ENCODE assay signal across 16 cellular contexts in the genomic region with DNA sequence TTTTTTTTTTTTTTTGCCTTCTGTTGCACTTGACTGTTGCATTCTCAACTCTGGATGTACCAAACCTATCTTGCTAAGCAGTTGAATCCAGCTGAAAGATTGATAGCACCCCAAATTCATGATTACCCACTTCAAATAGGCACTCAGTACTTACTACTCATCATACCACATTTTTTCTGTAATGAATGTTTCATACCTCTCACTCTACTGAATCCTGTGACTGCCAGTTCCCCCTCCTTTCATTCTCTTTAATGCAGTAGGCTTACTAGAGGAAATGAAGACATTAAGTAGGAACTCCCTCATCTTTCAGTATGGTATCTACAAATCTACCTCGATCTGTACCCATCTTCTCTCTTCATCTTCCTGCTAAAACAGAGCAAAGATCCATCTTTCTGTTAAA. TPM values are rescaled to one million over a fixed set of nuclear protein-coding genes. Genes with fewer than 3 reads are reported as not detected.
DNase-seq lines count a peak whose midpoint lies in the region; ATAC-seq and TF ChIP-seq lines count a peak whose summit lies in the region.
"Had no signal": no experiment of that assay in that cellular context is flagged by ENCODE, and none has a peak within 500 bp of the region (broad histone marks: within the 10 kb centered on the region; RNA-seq: fewer than 3 reads in every experiment).

No MANE protein-coding gene starts in this region.

- POLR2A ChIA-PET in activated CD4-positive, alpha-beta T cell treated with anti-CD3 and anti-CD28 coated beads for 36 hours (lab: Charles Lee): no interaction called here

- H3K27me3 Mint-ChIP-seq in activated CD4-positive, alpha-beta T cell treated with anti-CD3 and anti-CD28 coated beads for 36 hours: no peaks in the 10 kb centered on the region
- H3K27me3 Mint-ChIP-seq in activated naive CD4-positive, alpha-beta T cell treated with anti-CD3 and anti-CD28 coated beads, Interleukin-2, amount 10 ng/mL, durations not matched to agents 7 days and 5 days: no peaks in the 10 kb centered on the region
- H3K27me3 Mint-ChIP-seq: CD8-positive, alpha-beta memory T cell had no signal

- peaks cover 16% of the 10 kb centered on the region for H3K4me1 ChIP-seq in foreskin keratinocyte
- H3K4me1 ChIP-seq: BLaER1, Caco-2 had no signal

- DNase-seq in activated CD4-positive, alpha-beta T cell treated with anti-CD3 and anti-CD28 coated beads for 36 hours: no peak
- no peak for DNase-seq in activated CD4-positive, alpha-beta T cell treated with anti-CD3 and anti-CD28 coated beads, Interleukin-2, amount 50 U/mL, for 48 hours
- no peak for DNase-seq in activated naive CD4-positive, alpha-beta T cell treated with anti-CD3 and anti-CD28 coated beads, Interleukin-2, amount 50 U/mL, for 72 hours (ENCODE audit: low spot score in 2 of 2)
- DNase-seq in activated naive CD4-positive, alpha-beta T cell treated with anti-CD3 and anti-CD28 coated beads, Interleukin-2, amount 10 ng/mL, durations not matched to agents 7 days and 5 days: no peak
- DNase-seq in foreskin keratinocyte (no peak), NCI-H526 treated with DMSO at 0.1 percent for 48 hours (lab: John Stamatoyannopoulos, UW) (no peak), UCSD-AML1 (lab: John Stamatoyannopoulos, UW; ENCODE audit: unreplicated experiment) (no peak)
- DNase-seq: 8988T; AML-193; Caco-2; CD8-positive, alpha-beta memory T cell; DND-41; GDM1; H9 had no signal

- ATAC-seq in activated CD4-positive, alpha-beta T cell treated with anti-CD3 and anti-CD28 coated beads for 36 hours: peak; percentile 90
- ATAC-seq in activated naive CD4-positive, alpha-beta T cell treated with anti-CD3 and anti-CD28 coated beads, Interleukin-2, amount 50 U/mL, for 72 hours: peak; percentile 91 to 96
- no peak for ATAC-seq in foreskin keratinocyte
- ATAC-seq: GM23338 had no signal

- H3K4me3 Mint-ChIP-seq in activated CD4-positive, alpha-beta T cell treated with anti-CD3 and anti-CD28 coated beads for 36 hours: no peak overlapping the region
- no peak overlapping the region for H3K4me3 Mint-ChIP-seq in activated naive CD4-positive, alpha-beta T cell treated with anti-CD3 and anti-CD28 coated beads, Interleukin-2, amount 10 ng/mL, durations not matched to agents 7 days and 5 days
- H3K4me3 Mint-ChIP-seq: CD8-positive, alpha-beta memory T cell; GM23338; H9 had no signal

- peaks cover 15% of the 10 kb centered on the region for H3K36me3 Mint-ChIP-seq in activated CD4-positive, alpha-beta T cell treated with anti-CD3 and anti-CD28 coated beads for 36 hours (ENCODE audit: low read depth)
- no peaks in the 10 kb centered on the region for H3K36me3 Mint-ChIP-seq in activated naive CD4-positive, alpha-beta T cell treated with anti-CD3 and anti-CD28 coated beads, Interleukin-2, amount 50 U/mL, for 72 hours
- H3K36me3 Mint-ChIP-seq in activated naive CD4-positive, alpha-beta T cell treated with anti-CD3 and anti-CD28 coated beads, Interleukin-2, amount 10 ng/mL, durations not matched to agents 7 days and 5 days: peaks cover 10% of the 10 kb centered on the region

- CTCF ChIA-PET in activated CD4-positive, alpha-beta T cell treated with anti-CD3 and anti-CD28 coated beads for 36 hours (lab: Charles Lee): interaction anchor here (1.0 kb wide), 1 partner anchor 19 kb away, joined by 4 read pairs; no protein-coding TSS in a partner anchor
- CTCF ChIA-PET in activated naive CD4-positive, alpha-beta T cell treated with anti-CD3 and anti-CD28 coated beads, Interleukin-2, amount 10 ng/mL, durations not matched to agents 7 days and 5 days (lab: Charles Lee): no interaction called here

- no peaks in the 10 kb centered on the region for H3K27me3 ChIP-seq in foreskin keratinocyte
- H3K27me3 ChIP-seq: BLaER1 had no signal

- H3K27ac ChIP-seq in foreskin keratinocyte: peak overlapping the region; percentile 7
- H3K27ac ChIP-seq: BLaER1 had no signal

- TF ChIP-seq CTCF in foreskin keratinocyte (conservative IDR thresholded peaks at IDR 0.05): no peak

- no peaks in the 10 kb centered on the region for H3K9me3 Mint-ChIP-seq in activated CD4-positive, alpha-beta T cell treated with anti-CD3 and anti-CD28 coated beads for 36 hours (ENCODE audit: low read depth)
- no peaks in the 10 kb centered on the region for H3K9me3 Mint-ChIP-seq in activated naive CD4-positive, alpha-beta T cell treated with anti-CD3 and anti-CD28 coated beads, Interleukin-2, amount 50 U/mL, for 72 hours
- no peaks in the 10 kb centered on the region for H3K9me3 Mint-ChIP-seq in activated naive CD4-positive, alpha-beta T cell treated with anti-CD3 and anti-CD28 coated beads, Interleukin-2, amount 10 ng/mL, durations not matched to agents 7 days and 5 days
- H3K9me3 Mint-ChIP-seq: CD8-positive, alpha-beta memory T cell; GM23338; H9 had no signal

- H3K4me1 Mint-ChIP-seq in activated CD4-positive, alpha-beta T cell treated with anti-CD3 and anti-CD28 coated beads for 36 hours: peaks cover 8% of the 10 kb centered on the region
- no peaks in the 10 kb centered on the region for H3K4me1 Mint-ChIP-seq in activated naive CD4-positive, alpha-beta T cell treated with anti-CD3 and anti-CD28 coated beads, Interleukin-2, amount 10 ng/mL, durations not matched to agents 7 days and 5 days

- H3K27ac Mint-ChIP-seq in activated CD4-positive, alpha-beta T cell treated with anti-CD3 and anti-CD28 coated beads for 36 hours: no peak overlapping the region
- no peak overlapping the region for H3K27ac Mint-ChIP-seq in activated naive CD4-positive, alpha-beta T cell treated with anti-CD3 and anti-CD28 coated beads, Interleukin-2, amount 50 U/mL, for 72 hours
- H3K27ac Mint-ChIP-seq in activated naive CD4-positive, alpha-beta T cell treated with anti-CD3 and anti-CD28 coated beads, Interleukin-2, amount 10 ng/mL, durations not matched to agents 7 days and 5 days: no peak overlapping the region
- H3K27ac Mint-ChIP-seq: CD8-positive, alpha-beta memory T cell; GM23338; H9 had no signal

- intact Hi-C loops in activated CD4-positive, alpha-beta T cell treated with anti-CD3 and anti-CD28 coated beads for 36 hours (cut with DNase I, micrococcal nuclease): loop anchor here in 1 of 2 experiments (1.0 kb wide), 1 partner anchor 14 kb away; no protein-coding TSS in a partner anchor

RNA-seq across cellular contexts. Expression of gene INVS, which starts 6.8 kb away (rescaled TPM):
- 10 to 100 TPM; 14.1 to 19.3 TPM for total RNA-seq in activated CD4-positive, alpha-beta T cell treated with anti-CD3 and anti-CD28 coated beads for 36 hours
- 10 to 100 TPM in 1 of 2 donors, 1 to 10 TPM in 1; 9.1 to 15.9 TPM for total RNA-seq in activated naive CD4-positive, alpha-beta T cell treated with anti-CD3 and anti-CD28 coated beads, Interleukin-2, amount 50 U/mL, for 72 hours
- 20.4 and 21.2 TPM in 2 replicates for total RNA-seq in foreskin keratinocyte
- 4.6 and 6.1 TPM in 2 replicates for polyA plus RNA-seq in foreskin keratinocyte

RNA-seq across cellular contexts. Expression of gene ERP44, which starts 7.1 kb away (rescaled TPM):
- total RNA-seq in activated CD4-positive, alpha-beta T cell treated with anti-CD3 and anti-CD28 coated beads for 36 hours: 10 to 100 TPM; 12.0 to 12.4 TPM
- 10 to 100 TPM; 10.7 to 11.5 TPM for total RNA-seq in activated naive CD4-positive, alpha-beta T cell treated with anti-CD3 and anti-CD28 coated beads, Interleukin-2, amount 50 U/mL, for 72 hours
- 19.8 and 23.6 TPM in 2 replicates for total RNA-seq in foreskin keratinocyte
- polyA plus RNA-seq in foreskin keratinocyte: 16.4 and 17.8 TPM in 2 replicates
